Comparison of ENCODE assay signal across 1 cellular context in the genomic region with DNA sequence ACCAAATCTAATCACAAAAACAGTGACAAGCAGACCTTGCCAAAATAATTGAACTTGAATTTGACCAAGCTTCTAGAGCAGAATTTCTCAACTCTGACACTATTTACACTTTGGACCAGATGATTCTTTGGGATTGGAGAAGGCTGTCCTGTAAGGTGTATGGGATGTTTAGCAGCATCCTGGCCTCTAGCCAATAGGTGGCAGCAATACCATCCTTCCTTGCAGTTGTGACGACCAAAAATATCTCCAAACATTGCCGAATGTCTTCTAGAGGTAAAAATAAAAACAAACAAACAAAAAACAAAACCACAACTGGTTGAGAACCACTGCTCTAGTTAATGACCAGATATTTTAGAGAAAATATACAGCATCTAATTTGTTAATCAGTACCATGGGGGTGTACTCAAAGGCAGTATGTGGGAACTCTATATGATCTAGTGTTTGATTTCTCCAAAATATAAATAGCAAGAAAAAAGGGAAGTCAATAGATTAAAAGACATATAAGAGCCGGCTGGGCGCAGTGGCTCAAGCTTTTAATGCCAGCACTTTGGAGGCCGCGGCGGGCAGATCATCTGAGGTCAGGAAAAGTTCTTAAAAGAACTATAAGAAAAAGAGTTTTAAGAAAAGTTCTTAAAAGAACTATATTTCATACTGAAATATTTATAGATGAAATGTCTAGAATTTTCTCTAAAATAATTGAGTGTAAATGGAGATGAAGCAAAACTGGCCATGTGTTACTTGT.
TF ChIP-seq lines count a peak whose summit lies in the region.

No MANE protein-coding gene starts in this region.

TF ChIP-seq in GM23338, 12 proteins besides CTCF, POLR2A, EP300 and RAD21 (continued from another document):
- TF ChIP-seq, protein P1, sequence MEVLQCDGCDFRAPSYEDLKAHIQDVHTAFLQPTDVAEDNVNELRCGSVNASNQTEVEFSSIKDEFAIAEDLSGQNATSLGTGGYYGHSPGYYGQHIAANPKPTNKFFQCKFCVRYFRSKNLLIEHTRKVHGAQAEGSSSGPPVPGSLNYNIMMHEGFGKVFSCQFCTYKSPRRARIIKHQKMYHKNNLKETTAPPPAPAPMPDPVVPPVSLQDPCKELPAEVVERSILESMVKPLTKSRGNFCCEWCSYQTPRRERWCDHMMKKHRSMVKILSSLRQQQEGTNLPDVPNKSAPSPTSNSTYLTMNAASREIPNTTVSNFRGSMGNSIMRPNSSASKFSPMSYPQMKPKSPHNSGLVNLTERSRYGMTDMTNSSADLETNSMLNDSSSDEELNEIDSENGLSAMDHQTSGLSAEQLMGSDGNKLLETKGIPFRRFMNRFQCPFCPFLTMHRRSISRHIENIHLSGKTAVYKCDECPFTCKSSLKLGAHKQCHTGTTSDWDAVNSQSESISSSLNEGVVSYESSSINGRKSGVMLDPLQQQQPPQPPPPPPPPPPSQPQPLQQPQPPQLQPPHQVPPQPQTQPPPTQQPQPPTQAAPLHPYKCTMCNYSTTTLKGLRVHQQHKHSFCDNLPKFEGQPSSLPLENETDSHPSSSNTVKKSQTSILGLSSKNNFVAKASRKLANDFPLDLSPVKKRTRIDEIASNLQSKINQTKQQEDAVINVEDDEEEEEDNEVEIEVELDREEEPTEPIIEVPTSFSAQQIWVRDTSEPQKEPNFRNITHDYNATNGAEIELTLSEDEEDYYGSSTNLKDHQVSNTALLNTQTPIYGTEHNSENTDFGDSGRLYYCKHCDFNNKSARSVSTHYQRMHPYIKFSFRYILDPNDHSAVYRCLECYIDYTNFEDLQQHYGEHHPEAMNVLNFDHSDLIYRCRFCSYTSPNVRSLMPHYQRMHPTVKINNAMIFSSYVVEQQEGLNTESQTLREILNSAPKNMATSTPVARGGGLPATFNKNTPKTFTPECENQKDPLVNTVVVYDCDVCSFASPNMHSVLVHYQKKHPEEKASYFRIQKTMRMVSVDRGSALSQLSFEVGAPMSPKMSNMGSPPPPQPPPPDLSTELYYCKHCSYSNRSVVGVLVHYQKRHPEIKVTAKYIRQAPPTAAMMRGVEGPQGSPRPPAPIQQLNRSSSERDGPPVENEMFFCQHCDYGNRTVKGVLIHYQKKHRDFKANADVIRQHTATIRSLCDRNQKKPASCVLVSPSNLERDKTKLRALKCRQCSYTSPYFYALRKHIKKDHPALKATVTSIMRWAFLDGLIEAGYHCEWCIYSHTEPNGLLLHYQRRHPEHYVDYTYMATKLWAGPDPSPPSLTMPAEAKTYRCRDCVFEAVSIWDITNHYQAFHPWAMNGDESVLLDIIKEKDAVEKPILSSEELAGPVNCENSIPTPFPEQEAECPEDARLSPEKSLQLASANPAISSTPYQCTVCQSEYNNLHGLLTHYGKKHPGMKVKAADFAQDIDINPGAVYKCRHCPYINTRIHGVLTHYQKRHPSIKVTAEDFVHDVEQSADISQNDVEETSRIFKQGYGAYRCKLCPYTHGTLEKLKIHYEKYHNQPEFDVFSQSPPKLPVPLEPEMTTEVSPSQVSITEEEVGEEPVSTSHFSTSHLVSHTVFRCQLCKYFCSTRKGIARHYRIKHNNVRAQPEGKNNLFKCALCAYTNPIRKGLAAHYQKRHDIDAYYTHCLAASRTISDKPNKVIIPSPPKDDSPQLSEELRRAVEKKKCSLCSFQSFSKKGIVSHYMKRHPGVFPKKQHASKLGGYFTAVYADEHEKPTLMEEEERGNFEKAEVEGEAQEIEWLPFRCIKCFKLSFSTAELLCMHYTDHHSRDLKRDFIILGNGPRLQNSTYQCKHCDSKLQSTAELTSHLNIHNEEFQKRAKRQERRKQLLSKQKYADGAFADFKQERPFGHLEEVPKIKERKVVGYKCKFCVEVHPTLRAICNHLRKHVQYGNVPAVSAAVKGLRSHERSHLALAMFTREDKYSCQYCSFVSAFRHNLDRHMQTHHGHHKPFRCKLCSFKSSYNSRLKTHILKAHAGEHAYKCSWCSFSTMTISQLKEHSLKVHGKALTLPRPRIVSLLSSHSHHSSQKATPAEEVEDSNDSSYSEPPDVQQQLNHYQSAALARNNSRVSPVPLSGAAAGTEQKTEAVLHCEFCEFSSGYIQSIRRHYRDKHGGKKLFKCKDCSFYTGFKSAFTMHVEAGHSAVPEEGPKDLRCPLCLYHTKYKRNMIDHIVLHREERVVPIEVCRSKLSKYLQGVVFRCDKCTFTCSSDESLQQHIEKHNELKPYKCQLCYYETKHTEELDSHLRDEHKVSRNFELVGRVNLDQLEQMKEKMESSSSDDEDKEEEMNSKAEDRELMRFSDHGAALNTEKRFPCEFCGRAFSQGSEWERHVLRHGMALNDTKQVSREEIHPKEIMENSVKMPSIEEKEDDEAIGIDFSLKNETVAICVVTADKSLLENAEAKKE (CRISPR knock-in tag; IDR thresholded peaks at IDR 0.05), result no peak
